Comparison of ENCODE assay signal across 14 cellular contexts in the genomic region with DNA sequence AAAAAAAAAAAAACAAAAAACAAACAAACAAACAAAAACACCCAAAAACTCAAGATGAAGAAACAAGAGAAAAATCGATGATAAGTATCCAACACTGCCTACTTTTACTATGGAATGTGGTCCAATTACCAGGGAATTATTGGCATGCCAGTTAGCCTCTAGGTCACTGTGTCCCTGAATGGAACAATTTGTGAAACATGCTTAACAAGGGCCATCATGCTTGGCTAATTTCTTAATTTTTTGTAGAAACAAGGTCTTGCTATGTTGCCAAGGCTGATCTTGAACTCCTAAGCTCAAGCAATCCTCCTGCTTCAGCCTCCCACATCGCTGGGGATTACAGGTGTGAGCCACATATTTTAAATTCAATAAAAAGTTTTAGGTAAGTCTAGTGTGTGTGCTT. TPM values are rescaled to one million over a fixed set of nuclear protein-coding genes. Genes with fewer than 3 reads are reported as not detected.
"Had no signal": no experiment of that assay in that cellular context is flagged by ENCODE, and none has a peak within 500 bp of the region (broad histone marks: within the 10 kb centered on the region; RNA-seq: fewer than 3 reads in every experiment).

No MANE protein-coding gene starts in this region.

- ATAC-seq: esophagus mucosa; naive thymus-derived CD8-positive, alpha-beta T cell; psoas muscle; upper lobe of right lung had no signal

- H3K4me1 ChIP-seq: colonic mucosa had no signal

- DNase-seq: colonic mucosa; effector CD8-positive, alpha-beta T cell; islet precursor cell; naive thymus-derived CD8-positive, alpha-beta T cell; psoas muscle; small intestine; stimulated activated CD4-positive, alpha-beta T cell treated with anti-CD3 and anti-CD28 coated beads, Interleukin-2, amount 100 ng/mL, for 48 hours; stimulated activated naive CD4-positive, alpha-beta T cell treated with Interleukin-2 at 50 U/mL for 16 hours; tibial artery; upper lobe of right lung had no signal

- H3K4me3 Mint-ChIP-seq: naive thymus-derived CD8-positive, alpha-beta T cell had no signal

- H3K4me1 Mint-ChIP-seq: naive thymus-derived CD8-positive, alpha-beta T cell had no signal

- H3K36me3 ChIP-seq: cardiac muscle cell, colonic mucosa, neutrophil, suprapubic skin, tibial artery, upper lobe of right lung had no signal

- H3K4me3 ChIP-seq: cardiac muscle cell, colonic mucosa, psoas muscle, suprapubic skin, tibial artery, upper lobe of right lung had no signal

- H3K27ac ChIP-seq: cardiac muscle cell, colonic mucosa, neutrophil, suprapubic skin, tibial artery, upper lobe of right lung had no signal

- H3K27me3 ChIP-seq: cardiac muscle cell, colonic mucosa, neutrophil, suprapubic skin, tibial artery, upper lobe of right lung had no signal

- H3K27ac Mint-ChIP-seq: naive thymus-derived CD8-positive, alpha-beta T cell had no signal

- H3K9me3 ChIP-seq: colonic mucosa, neutrophil, psoas muscle, suprapubic skin, tibial artery, upper lobe of right lung had no signal

- H3K36me3 Mint-ChIP-seq: naive thymus-derived CD8-positive, alpha-beta T cell had no signal

RNA-seq across cellular contexts. Expression of gene PLPP3, which starts 23.9 kb away (rescaled TPM):
- total RNA-seq: naive thymus-derived CD8-positive, alpha-beta T cell had no signal
- polyA plus RNA-seq: naive thymus-derived CD8-positive, alpha-beta T cell had no signal
